ENCODE assay signal across 1 cellular context in genomic region chr19:48812094-48812929, GRCh38.
TF ChIP-seq lines count a peak whose summit lies in the region.

No MANE protein-coding gene starts in this region.

TF ChIP-seq in HepG2, 621 proteins besides CTCF, POLR2A, EP300 and RAD21 (continued from another document and continues in another):
- TF ChIP-seq HOMEZ (CRISPR knock-in tag; IDR thresholded peaks at IDR 0.05; ENCODE audit: low read depth) (no peak), KAT7 (CRISPR knock-in tag; IDR thresholded peaks at IDR 0.05; ENCODE audit: borderline replicate concordance) (no peak), DDIT3 (CRISPR knock-in tag; IDR thresholded peaks at IDR 0.05) (no peak), MAX (IDR thresholded peaks at IDR 0.05) (no peak), XBP1 (CRISPR knock-in tag; IDR thresholded peaks at IDR 0.05) (no peak), MXD4 (CRISPR knock-in tag; IDR thresholded peaks at IDR 0.05) (no peak), FLYWCH1 (CRISPR knock-in tag; IDR thresholded peaks at IDR 0.05) (no peak), TFDP2 (CRISPR knock-in tag; IDR thresholded peaks at IDR 0.05) (peak; percentile 35; the same call in 1 of the 2 replicates), DRAP1 (CRISPR knock-in tag; IDR thresholded peaks at IDR 0.05) (no peak), ZNF432 (CRISPR knock-in tag; IDR thresholded peaks at IDR 0.05; ENCODE audit: borderline replicate concordance) (no peak), ZBED4 (CRISPR knock-in tag; IDR thresholded peaks at IDR 0.05; ENCODE audit: borderline replicate concordance) (no peak), TERF1 (CRISPR knock-in tag; IDR thresholded peaks at IDR 0.05) (no peak), FOXO4 (CRISPR knock-in tag; conservative IDR thresholded peaks at IDR 0.05) (no peak), PHF21A (CRISPR knock-in tag; IDR thresholded peaks at IDR 0.05) (no peak), TIGD3 (CRISPR knock-in tag; IDR thresholded peaks at IDR 0.05; ENCODE audit: borderline replicate concordance) (no peak), ZNF710 (CRISPR knock-in tag; IDR thresholded peaks at IDR 0.05; ENCODE audit: borderline replicate concordance) (0 out of 2 replicates have a peak, but pooled peaks have one; percentile 40), ZNF484 (CRISPR knock-in tag; IDR thresholded peaks at IDR 0.05; ENCODE audit: borderline replicate concordance, low read depth) (no peak), REL (CRISPR knock-in tag; conservative IDR thresholded peaks at IDR 0.05) (0 out of 2 replicates have a peak, but pooled peaks have one; percentile 38), ZBTB10 (CRISPR knock-in tag; IDR thresholded peaks at IDR 0.05; ENCODE audit: borderline replicate concordance) (no peak), ZBTB3 (CRISPR knock-in tag; IDR thresholded peaks at IDR 0.05; ENCODE audit: borderline replicate concordance, low read depth) (no peak), ZBTB39 (CRISPR knock-in tag; IDR thresholded peaks at IDR 0.05) (no peak), KDM4B (CRISPR knock-in tag; IDR thresholded peaks at IDR 0.05) (no peak), ZNF326 (CRISPR knock-in tag; IDR thresholded peaks at IDR 0.05; ENCODE audit: borderline replicate concordance) (peak; percentile 93), SNAPC5 (CRISPR knock-in tag; IDR thresholded peaks at IDR 0.05; ENCODE audit: borderline replicate concordance) (no peak), FOXA1 (IDR thresholded peaks at IDR 0.05) (no peak), FOXA1 (CRISPR knock-in tag; IDR thresholded peaks at IDR 0.05) (no peak), NR3C1 (CRISPR knock-in tag; IDR thresholded peaks at IDR 0.05) (no peak), ZNF343 (CRISPR knock-in tag; IDR thresholded peaks at IDR 0.05) (no peak), PREB (CRISPR knock-in tag; IDR thresholded peaks at IDR 0.05) (no peak), ZNF816 (CRISPR knock-in tag; IDR thresholded peaks at IDR 0.05; ENCODE audit: borderline replicate concordance) (no peak), HNF4G (IDR thresholded peaks at IDR 0.05; ENCODE audit: borderline replicate concordance, low read depth, low read length) (no peak), HNF4G (CRISPR knock-in tag; IDR thresholded peaks at IDR 0.05; ENCODE audit: borderline replicate concordance, low read depth) (no peak), YY1 (IDR thresholded peaks at IDR 0.05; ENCODE audit: insufficient read depth, insufficient replicate concordance, low read depth, low read length) (no peak), ATF7 (IDR thresholded peaks at IDR 0.05) (no peak), ATF7 (CRISPR knock-in tag; IDR thresholded peaks at IDR 0.05) (no peak), KDM2A (CRISPR knock-in tag; IDR thresholded peaks at IDR 0.05; ENCODE audit: borderline replicate concordance, low read depth) (peak; percentile 83), ZKSCAN8 (CRISPR knock-in tag; IDR thresholded peaks at IDR 0.05; ENCODE audit: borderline replicate concordance) (no peak), RCOR2 (CRISPR knock-in tag; IDR thresholded peaks at IDR 0.05) (no peak), NFE2L1 (CRISPR knock-in tag; IDR thresholded peaks at IDR 0.05; ENCODE audit: borderline replicate concordance) (no peak)
